In genomic region chr16:89422527-89422904, GRCh38 we compare ENCODE assay signal across 8 cellular contexts.
A peak's percentile ranks its signal among the peaks of the same experiment; 100 is the strongest.
DNase-seq lines count a peak whose midpoint lies in the region; ATAC-seq and TF ChIP-seq lines count a peak whose summit lies in the region.

No MANE protein-coding gene starts in this region.

- no peaks in the 10 kb centered on the region for H3K9me3 ChIP-seq in AG04450 (ENCODE audit: control insufficient read depth, insufficient read depth, low read length)

- H3K9me3 Mint-ChIP-seq in activated T-cell treated with anti-CD3 and anti-CD28 coated beads, Interleukin-2, amount 50 U/mL, for 72 hours = no peaks in the 10 kb centered on the region

- no peak overlapping the region for H3K4me3 ChIP-seq in AG04450 (ENCODE audit: low read depth, low read length)

- H3K4me1 Mint-ChIP-seq in activated T-cell treated with anti-CD3 and anti-CD28 coated beads, Interleukin-2, amount 50 U/mL, for 72 hours (ENCODE audit: low read depth) = peaks cover 77% of the 10 kb centered on the region

- peak overlapping the region; percentile 95 for H3K27ac Mint-ChIP-seq in activated T-cell treated with anti-CD3 and anti-CD28 coated beads, Interleukin-2, amount 50 U/mL, for 72 hours

- H3K36me3 Mint-ChIP-seq in activated T-cell treated with anti-CD3 and anti-CD28 coated beads, Interleukin-2, amount 50 U/mL, for 72 hours (ENCODE audit: insufficient read depth in 2 of 2) = peaks cover 7 to 14% of the 10 kb centered on the region in 2 donors

- H3K4me3 Mint-ChIP-seq in activated T-cell treated with anti-CD3 and anti-CD28 coated beads, Interleukin-2, amount 50 U/mL, for 72 hours = peak overlapping the region; percentile 43 to 86

- POLR2A ChIA-PET in AG04450 (lab: Yijun Ruan, JAX) = interaction anchor here (0.6 to 1.1 kb wide), 2 partner anchors 54 to 58 kb away, joined by 3 to 5 read pairs; no protein-coding TSS in a partner anchor

- H3K27me3 ChIP-seq in AG04450 (ENCODE audit: control insufficient read depth, insufficient read depth, low read length) = no peaks in the 10 kb centered on the region

- peak overlapping the region; percentile 0 for H3K27ac ChIP-seq in AG04450 (ENCODE audit: low read depth, low read length)

- H3K27me3 Mint-ChIP-seq in activated T-cell treated with anti-CD3 and anti-CD28 coated beads, Interleukin-2, amount 50 U/mL, for 72 hours (ENCODE audit: low read depth) = no peaks in the 10 kb centered on the region

- DNase-seq in AG04450 (ENCODE audit: low read depth, low spot score) (no peak), GM19240 (ENCODE audit: insufficient read length, low spot score) (peak; percentile 50), myocyte (ENCODE audit: low read depth) (peak; percentile 68), superior temporal gyrus (ENCODE audit: extremely low spot score) (no peak), SW480 (ENCODE audit: low spot score) (no peak), hippocampal formation (lab: John Stamatoyannopoulos, UW) (no peak)
- DNase-seq in activated T-cell treated with anti-CD3 and anti-CD28 coated beads, Interleukin-2, amount 50 U/mL, for 72 hours = peak; percentile 45 to 60

- TF ChIP-seq CTCF in AG04450 (IDR thresholded peaks at IDR 0.05; ENCODE audit: low read depth, low read length) = no peak

- peak; percentile 55 for ATAC-seq in HG03196 (IDR thresholded peaks at IDR 0.05; ENCODE audit: unreplicated experiment)
- peak; percentile 66 to 71 for ATAC-seq in activated T-cell treated with anti-CD3 and anti-CD28 coated beads, Interleukin-2, amount 50 U/mL, for 72 hours (replicated peaks in 1 of 2)

- CTCF ChIA-PET in AG04450 (lab: Charles Lee) = no interaction called here

Comparison
In these comparisons a context has a peak if more than half of its experiments do, and no peak if none do; other contexts are left out.
1. DNase-seq: peak in GM19240 (single experiment), activated T-cell treated with anti-CD3 and anti-CD28 coated beads, Interleukin-2, amount 50 U/mL, for 72 hours (2 of 2) and myocyte (single experiment); none in AG04450 (single experiment), superior temporal gyrus (single experiment), SW480 (single experiment) and hippocampal formation (0 of 2).